8 cellular contexts compared by ENCODE assay signal in genomic region chr9:69035438-69036316, GRCh38. TPM values are rescaled to one million over a fixed set of nuclear protein-coding genes. Genes with fewer than 3 reads are reported as not detected.
DNase-seq lines count a peak whose midpoint lies in the region; ATAC-seq and TF ChIP-seq lines count a peak whose summit lies in the region.

Gene FXN, plus strand, starts transcription at chr9:69035752. Its CDS starts 31 bp downstream, at chr9:69035783.

- intact Hi-C loops in mammary epithelial cell (cut with micrococcal nuclease), result loop anchor here (1.0 to 10.0 kb wide), 4 partner anchors 158 to 897 kb away; partner anchors contain the start of gene ENTREP1
- intact Hi-C loops in spleen (cut with DNase I; ENCODE audit: low total_unique reads), result no loop called here

- peak within 1 kb of the TSS; percentile 97 to 98 (median 98) for H3K4me3 Mint-ChIP-seq in immature natural killer cell

- H3K36me3 Mint-ChIP-seq in immature natural killer cell, result no peaks in the 10 kb centered on the region

- CTCF ChIA-PET in mammary epithelial cell (lab: Charles Lee; ENCODE audit: low non-redundant PET), result interaction anchor here (0.6 to 1.0 kb wide), 4 partner anchors 131 to 1009 kb away, joined by 3 to 35 read pairs (median 4); no protein-coding TSS in a partner anchor

- H3K4me1 ChIP-seq in mammary epithelial cell (ENCODE audit: insufficient read depth, low read length) (peaks cover 7% of the 10 kb centered on the region), spleen (peaks cover 5 to 29% (median 16%) of the 10 kb centered on the region in 6 donors)

- peak; percentile 92 for TF ChIP-seq CTCF in WERI-Rb-1 (IDR thresholded peaks at IDR 0.05; ENCODE audit: low read depth, low read length)
- peak; percentile 92 to 99 for TF ChIP-seq CTCF in mammary epithelial cell (conservative IDR thresholded peaks at IDR 0.05 in 1 of 2, IDR thresholded peaks at IDR 0.05 in 1 of 2; ENCODE audit: extremely low read depth in 1 of 2, insufficient read depth in 1 of 2, low read depth in 1 of 2, low read length in 2 of 2)
- TF ChIP-seq CTCF in spleen (IDR thresholded peaks at IDR 0.05 in 8 of 11, conservative IDR thresholded peaks at IDR 0.05 in 3 of 11), result peak; percentile 81 to 99 (median 98)

- H3K27ac ChIP-seq in WERI-Rb-1 (peak within 1 kb of the TSS; percentile 89), mammary epithelial cell (ENCODE audit: insufficient read depth, low read depth, low read length) (peak within 1 kb of the TSS; percentile 35), spleen (peak within 1 kb of the TSS; percentile 81 to 94 (median 88))

- peak in 1 of 3 donors; percentile 4 for TF ChIP-seq POLR2A in spleen (IDR thresholded peaks at IDR 0.05)

- H3K9me3 Mint-ChIP-seq in immature natural killer cell, result no peaks in the 10 kb centered on the region

- peaks cover 0 to 4% (median 3%) of the 10 kb centered on the region in 3 donors for H3K27me3 Mint-ChIP-seq in immature natural killer cell (ENCODE audit: low read depth in 3 of 3)

- BruUV-seq in mammary epithelial cell (replicated peaks; lab: Mats Ljungman, UMichigan), result no TSS peak

- H3K9me3 ChIP-seq in WERI-Rb-1 (ENCODE audit: severe bottlenecking) (no peaks in the 10 kb centered on the region), mammary epithelial cell (replicated peaks; ENCODE audit: insufficient read depth, low read length) (no peaks in the 10 kb centered on the region), spleen (no peaks in the 10 kb centered on the region)

- DNase-seq in SHP77 (lab: John Stamatoyannopoulos, UW), result peak; percentile 48 to 56
- no peak for DNase-seq in SHP77 treated with DMSO at 0.1 percent for 48 hours (lab: John Stamatoyannopoulos, UW)
- peak; percentile 73 to 80 for DNase-seq in NCI-H2081 (lab: John Stamatoyannopoulos, UW)
- peak; percentile 78 for DNase-seq in WERI-Rb-1
- peak; percentile 76 for DNase-seq in mammary epithelial cell
- DNase-seq in immature natural killer cell, result peak; percentile 78 to 82 (median 81)
- DNase-seq in spleen, result peak; percentile 97

- peak within 1 kb of the TSS; percentile 80 to 96 (median 94) for H3K27ac Mint-ChIP-seq in immature natural killer cell

- peak within 1 kb of the TSS; percentile 68 for H3K9ac ChIP-seq in mammary epithelial cell (ENCODE audit: insufficient read depth, low read length)

- in situ Hi-C loops in mammary epithelial cell (cut with MboI; ENCODE audit: low sequenced_read_pairs in 2 of 2), result no loop called here

- WGBS in mammary epithelial cell (ENCODE audit: low coverage, missing lambda C conversion rate), result 0% methylated on average over 32 of the region's 75 CpGs
- 1 to 4% (median 1%) methylated on average over 27 to 75 of the region's 75 CpGs for WGBS in spleen, 5 donors

- peak; percentile 84 for ATAC-seq in HG02938 (IDR thresholded peaks at IDR 0.05; ENCODE audit: unreplicated experiment)

- dilution Hi-C loops in mammary epithelial cell (cut with HindIII; ENCODE audit: low sequenced_read_pairs), result no loop called here

- peaks cover 35% of the 10 kb centered on the region for H3K79me2 ChIP-seq in mammary epithelial cell (ENCODE audit: insufficient read depth, low read length)

- H3K27me3 ChIP-seq in WERI-Rb-1 (ENCODE audit: insufficient read depth, low read depth, severe bottlenecking) (no peaks in the 10 kb centered on the region), mammary epithelial cell (ENCODE audit: insufficient read depth, low read length) (no peaks in the 10 kb centered on the region), spleen (replicated peaks in 1 of 7) (no peaks in the 10 kb centered on the region)

- H3K4me3 ChIP-seq in WERI-Rb-1 (ENCODE audit: low read depth, low read length) (peak within 1 kb of the TSS; percentile 62), mammary epithelial cell (replicated peaks in 1 of 3; ENCODE audit: insufficient read depth in 1 of 3, low read depth in 2 of 3, low read length in 3 of 3) (peak within 1 kb of the TSS; percentile 58 to 94 (median 91)), spleen (peak within 1 kb of the TSS; percentile 63 to 93 (median 81))

- H4K20me1 ChIP-seq in mammary epithelial cell (ENCODE audit: insufficient read depth, low read length), result no peaks in the 10 kb centered on the region

- peak within 1 kb of the TSS; percentile 97 for H2AFZ ChIP-seq in mammary epithelial cell (ENCODE audit: low read depth, low read length)

- H3K4me2 ChIP-seq in mammary epithelial cell (ENCODE audit: insufficient read depth, low read depth, low read length), result peak within 1 kb of the TSS; percentile 86

- peaks cover 25 to 26% of the 10 kb centered on the region in 2 donors for H3K4me1 Mint-ChIP-seq in immature natural killer cell

- H3K36me3 ChIP-seq in WERI-Rb-1, result no peaks in the 10 kb centered on the region
- H3K36me3 ChIP-seq in mammary epithelial cell (ENCODE audit: insufficient read depth, low read length), result no peaks in the 10 kb centered on the region
- H3K36me3 ChIP-seq in spleen, result peaks cover 0 to 4% (median 0%) of the 10 kb centered on the region in 6 donors

RNA-seq across cellular contexts. Expression of gene FXN, which starts in this region (rescaled TPM):
- total RNA-seq in mammary epithelial cell, result 10 to 100 TPM in 1 of 2 donors, 1 to 10 TPM in 1; 5.5 to 19.6 TPM
- 24.9 TPM for polyA plus RNA-seq in mammary epithelial cell
- polyA minus RNA-seq in mammary epithelial cell, result 10.5 TPM
- 10 to 100 TPM; 46.3 to 68.9 (median 59.1) TPM for polyA plus RNA-seq in immature natural killer cell
- 10 to 100 TPM; 11.1 to 25.3 (median 17.8) TPM for total RNA-seq in spleen
- 10 to 100 TPM; 11.3 to 17.0 (median 13.3) TPM for polyA plus RNA-seq in spleen

Comparison
In these comparisons a context has a peak if more than half of its experiments do, and no peak if none do; other contexts are left out.
1. H3K27ac ChIP-seq: peak in every context shown above with its lines; median percentile 89 in WERI-Rb-1; 88 in spleen; 35 in mammary epithelial cell.